ENCODE assay signal across 8 cellular contexts in the genomic region with DNA sequence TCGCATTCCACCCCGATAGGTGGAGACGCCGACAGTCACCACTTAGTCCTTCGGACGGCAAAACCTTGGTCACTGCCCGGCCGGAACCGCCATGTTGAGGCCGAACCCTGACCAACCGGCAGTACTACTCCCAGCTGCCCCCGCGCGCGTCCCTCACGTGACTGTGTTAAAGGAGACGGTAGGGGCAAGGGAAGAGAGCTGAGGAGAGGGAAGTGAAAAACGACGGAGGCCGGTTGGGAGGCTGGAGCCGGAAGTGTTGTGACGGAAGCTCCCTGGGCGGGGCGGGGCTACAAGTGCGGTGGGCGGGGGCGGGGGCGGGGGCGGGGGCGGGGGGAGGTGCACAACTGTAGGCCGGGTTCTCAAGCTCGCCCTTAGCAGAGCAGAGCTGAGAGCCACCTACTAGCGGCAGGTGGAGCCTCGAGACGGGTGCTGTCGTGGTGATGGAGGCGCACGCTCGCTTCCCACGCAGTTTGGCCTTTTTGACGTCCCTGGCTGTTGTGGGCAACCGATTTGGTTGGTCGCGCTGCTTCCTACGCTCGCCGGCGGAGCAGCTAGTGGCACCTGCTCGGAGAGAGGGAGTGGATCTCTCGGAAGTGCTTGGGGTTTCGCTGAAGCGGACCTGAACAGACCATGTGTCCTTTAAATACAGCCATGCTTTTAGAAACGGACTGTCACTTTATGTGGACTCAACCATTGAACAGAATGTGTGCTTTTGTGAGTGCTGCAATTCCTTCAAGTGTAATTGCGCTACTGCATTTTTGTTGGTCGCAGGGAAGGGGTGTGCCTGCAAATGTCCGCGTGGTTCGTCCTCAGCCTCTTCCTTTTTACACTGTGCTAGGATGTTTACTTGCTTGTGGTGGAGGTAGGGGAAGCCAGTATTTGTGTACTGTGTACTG. TPM values are rescaled to one million over a fixed set of nuclear protein-coding genes. Genes with fewer than 3 reads are reported as not detected.
DNase-seq lines count a peak whose midpoint lies in the region; ATAC-seq lines count a peak whose summit lies in the region.

TSS of gene TRAPPC8 (minus strand) at position 130 of the 896 bp plus-strand sequence. CDS start 364 bp downstream, outside the sequence.

- H3K9me3 Mint-ChIP-seq in activated T-helper 1 cell treated with anti-CD3 and anti-CD28 coated beads, Interleukin-12 subunit alpha, Interleukin-12 subunit beta, Interleukin-2, Interleukin-4 antibody, amounts not matched to agents 30 ng/mL and 10 ng/mL and 1 ng/mL, durations not matched to agents 14 hours and 24 hours and 36 hours, result no peaks in the 10 kb centered on the region
- H3K9me3 Mint-ChIP-seq in naive thymus-derived CD4-positive, alpha-beta T cell, result no peaks in the 10 kb centered on the region
- no peaks in the 10 kb centered on the region for H3K9me3 Mint-ChIP-seq in stimulated activated naive B cell treated with anti-CD40 and anti-IgM and Interleukin-4, amounts not matched to agents 10 μg/mL and 1 μg/mL and 100 μg/mL, for 72 hours

- peaks cover 49% of the 10 kb centered on the region for H3K79me2 ChIP-seq in Karpas-422 (ENCODE audit: low read length)

- peak within 1 kb of the TSS; percentile 93 for H3K4me2 ChIP-seq in Karpas-422 (ENCODE audit: low read depth, low read length, poor library complexity, severe bottlenecking)

- H3K4me1 Mint-ChIP-seq in activated T-helper 1 cell treated with anti-CD3 and anti-CD28 coated beads, Interleukin-12 subunit alpha, Interleukin-12 subunit beta, Interleukin-2, Interleukin-4 antibody, amounts not matched to agents 30 ng/mL and 10 ng/mL and 1 ng/mL, durations not matched to agents 14 hours and 24 hours and 36 hours (ENCODE audit: low read depth), result peaks cover 40% of the 10 kb centered on the region
- H3K4me1 Mint-ChIP-seq in naive thymus-derived CD4-positive, alpha-beta T cell, result peaks cover 28 to 54% (median 44%) of the 10 kb centered on the region in 7 donors
- peaks cover 16 to 50% of the 10 kb centered on the region in 2 donors for H3K4me1 Mint-ChIP-seq in stimulated activated naive B cell treated with anti-CD40 and anti-IgM and Interleukin-4, amounts not matched to agents 10 μg/mL and 1 μg/mL and 100 μg/mL, for 72 hours

- no peaks in the 10 kb centered on the region for H3K27me3 ChIP-seq in Karpas-422 (ENCODE audit: low read length)
- no peaks in the 10 kb centered on the region for H3K27me3 ChIP-seq in naive thymus-derived CD4-positive, alpha-beta T cell (ENCODE audit: control insufficient read depth in 2 of 2, insufficient read depth in 2 of 2, low read length in 2 of 2)

- H3K9me3 ChIP-seq in Karpas-422 (ENCODE audit: low read length), result no peaks in the 10 kb centered on the region
- no peaks in the 10 kb centered on the region for H3K9me3 ChIP-seq in naive thymus-derived CD4-positive, alpha-beta T cell (ENCODE audit: control insufficient read depth in 2 of 3, low read length in 3 of 3)

- H3K36me3 Mint-ChIP-seq in activated T-helper 1 cell treated with anti-CD3 and anti-CD28 coated beads, Interleukin-12 subunit alpha, Interleukin-12 subunit beta, Interleukin-2, Interleukin-4 antibody, amounts not matched to agents 30 ng/mL and 10 ng/mL and 1 ng/mL, durations not matched to agents 14 hours and 24 hours and 36 hours (ENCODE audit: low read depth), result peaks cover 1% of the 10 kb centered on the region
- H3K36me3 Mint-ChIP-seq in naive thymus-derived CD4-positive, alpha-beta T cell, result peaks cover 0 to 5% (median 2%) of the 10 kb centered on the region in 5 donors
- peaks cover 7 to 16% of the 10 kb centered on the region in 2 donors for H3K36me3 Mint-ChIP-seq in stimulated activated naive B cell treated with anti-CD40 and anti-IgM and Interleukin-4, amounts not matched to agents 10 μg/mL and 1 μg/mL and 100 μg/mL, for 72 hours

- CTCF ChIA-PET in naive thymus-derived CD4-positive, alpha-beta T cell (lab: Charles Lee), result interaction anchor here (0.5 to 2.5 kb wide), 7 partner anchors 12 to 105 kb away, joined by 3 to 13 read pairs (median 6); partner anchors contain the start of gene RNF125

- POLR2A ChIA-PET in naive thymus-derived CD4-positive, alpha-beta T cell (lab: Charles Lee), result interaction anchor here (0.7 to 4.9 kb wide), 14 partner anchors 8 to 528 kb away, joined by 3 to 99 read pairs (median 4); partner anchors contain the start of genes B4GALT6, GAREM1, RNF125 and RNF138

- peak within 1 kb of the TSS; percentile 97 for H2AFZ ChIP-seq in Karpas-422 (ENCODE audit: low read length)

- intact Hi-C loops in activated T-helper 1 cell treated with anti-CD3 and anti-CD28 coated beads, Interleukin-12 subunit alpha, Interleukin-12 subunit beta, Interleukin-2, Interleukin-4 antibody, amounts not matched to agents 30 ng/mL and 10 ng/mL and 1 ng/mL, durations not matched to agents 14 hours and 24 hours and 36 hours (cut with micrococcal nuclease), result loop anchor here (1.0 to 5.0 kb wide), 5 partner anchors 14 to 529 kb away; partner anchors contain the start of genes GAREM1 and RNF125
- intact Hi-C loops in naive thymus-derived CD4-positive, alpha-beta T cell (cut with micrococcal nuclease), result loop anchor here (1.0 to 5.0 kb wide), 9 partner anchors 14 to 528 kb away; partner anchors contain the start of genes GAREM1 (in 2 of the 2) and RNF125 (in 2 of the 2)

- H3K27ac Mint-ChIP-seq in activated T-helper 1 cell treated with anti-CD3 and anti-CD28 coated beads, Interleukin-12 subunit alpha, Interleukin-12 subunit beta, Interleukin-2, Interleukin-4 antibody, amounts not matched to agents 30 ng/mL and 10 ng/mL and 1 ng/mL, durations not matched to agents 14 hours and 24 hours and 36 hours, result peak within 1 kb of the TSS; percentile 95
- H3K27ac Mint-ChIP-seq in naive thymus-derived CD4-positive, alpha-beta T cell, result peak within 1 kb of the TSS; percentile 95 to 100 (median 99)
- peak within 1 kb of the TSS; percentile 100 for H3K27ac Mint-ChIP-seq in stimulated activated naive B cell treated with anti-CD40 and anti-IgM and Interleukin-4, amounts not matched to agents 10 μg/mL and 1 μg/mL and 100 μg/mL, for 72 hours

- peak within 1 kb of the TSS; percentile 97 for H3K4me3 Mint-ChIP-seq in activated T-helper 1 cell treated with anti-CD3 and anti-CD28 coated beads, Interleukin-12 subunit alpha, Interleukin-12 subunit beta, Interleukin-2, Interleukin-4 antibody, amounts not matched to agents 30 ng/mL and 10 ng/mL and 1 ng/mL, durations not matched to agents 14 hours and 24 hours and 36 hours
- peak within 1 kb of the TSS; percentile 95 to 100 (median 98) for H3K4me3 Mint-ChIP-seq in naive thymus-derived CD4-positive, alpha-beta T cell
- H3K4me3 Mint-ChIP-seq in stimulated activated naive B cell treated with anti-CD40 and anti-IgM and Interleukin-4, amounts not matched to agents 10 μg/mL and 1 μg/mL and 100 μg/mL, for 72 hours, result peak within 1 kb of the TSS; percentile 94 to 100

- H3K9me2 ChIP-seq in Karpas-422 (replicated peaks; ENCODE audit: insufficient read depth, low read length), result no peaks in the 10 kb centered on the region

- H3K36me3 ChIP-seq in Karpas-422 (ENCODE audit: insufficient read depth, low read length), result no peaks in the 10 kb centered on the region
- peaks cover 0 to 8% (median 0%) of the 10 kb centered on the region in 3 experiments for H3K36me3 ChIP-seq in naive thymus-derived CD4-positive, alpha-beta T cell (ENCODE audit: control insufficient read depth in 2 of 3, insufficient read depth in 3 of 3, low read length in 3 of 3)

- H4K20me1 ChIP-seq in Karpas-422 (ENCODE audit: insufficient read depth, low read depth, low read length), result no peaks in the 10 kb centered on the region

- H3K27ac ChIP-seq in Karpas-422 (ENCODE audit: low read length), result peak within 1 kb of the TSS; percentile 68
- peak within 1 kb of the TSS; percentile 97 for H3K27ac ChIP-seq in naive thymus-derived CD4-positive, alpha-beta T cell (ENCODE audit: low read depth, low read length)

- H3K4me3 ChIP-seq in Karpas-422 (ENCODE audit: low read length), result peak within 1 kb of the TSS; percentile 98
- peak within 1 kb of the TSS; percentile 98 for H3K4me3 ChIP-seq in naive thymus-derived CD4-positive, alpha-beta T cell (ENCODE audit: low read length)

- no peaks in the 10 kb centered on the region for H3K27me3 Mint-ChIP-seq in activated T-helper 1 cell treated with anti-CD3 and anti-CD28 coated beads, Interleukin-12 subunit alpha, Interleukin-12 subunit beta, Interleukin-2, Interleukin-4 antibody, amounts not matched to agents 30 ng/mL and 10 ng/mL and 1 ng/mL, durations not matched to agents 14 hours and 24 hours and 36 hours (ENCODE audit: insufficient read depth)
- no peaks in the 10 kb centered on the region for H3K27me3 Mint-ChIP-seq in naive thymus-derived CD4-positive, alpha-beta T cell
- H3K27me3 Mint-ChIP-seq in stimulated activated naive B cell treated with anti-CD40 and anti-IgM and Interleukin-4, amounts not matched to agents 10 μg/mL and 1 μg/mL and 100 μg/mL, for 72 hours, result no peaks in the 10 kb centered on the region

- ATAC-seq in GM21825 (IDR thresholded peaks at IDR 0.05; ENCODE audit: unreplicated experiment), result peak; percentile 85
- peak; percentile 91 for ATAC-seq in naive thymus-derived CD4-positive, alpha-beta T cell
- ATAC-seq in stimulated activated naive B cell treated with anti-CD40 and anti-IgM and Interleukin-4, amounts not matched to agents 10 μg/mL and 1 μg/mL and 100 μg/mL, for 72 hours (replicated peaks), result peak; percentile 83 to 84

- peak; percentile 97 for DNase-seq in Daoy (ENCODE audit: low read depth)
- DNase-seq in Karpas-422, result peak; percentile 99
- DNase-seq in RKO (ENCODE audit: low spot score), result peak; percentile 99
- peak; percentile 86 for DNase-seq in activated T-helper 1 cell treated with anti-CD3 and anti-CD28 coated beads, Interleukin-12 subunit alpha, Interleukin-12 subunit beta, Interleukin-2, Interleukin-4 antibody, amounts not matched to agents 30 ng/mL and 10 ng/mL and 1 ng/mL, durations not matched to agents 14 hours and 24 hours and 36 hours (ENCODE audit: low spot score)
- DNase-seq in fibroblast of gingiva (ENCODE audit: low read depth), result peak; percentile 98
- peak; percentile 81 to 94 (median 91) for DNase-seq in naive thymus-derived CD4-positive, alpha-beta T cell
- peak; percentile 93 for DNase-seq in stimulated activated naive B cell treated with anti-CD40 and anti-IgM and Interleukin-4, amounts not matched to agents 10 μg/mL and 1 μg/mL and 100 μg/mL, for 72 hours

- peak within 1 kb of the TSS; percentile 90 for H3K9ac ChIP-seq in Karpas-422 (ENCODE audit: low read length)

- H3K4me1 ChIP-seq in Karpas-422 (ENCODE audit: low read length), result peaks cover 29% of the 10 kb centered on the region
- H3K4me1 ChIP-seq in naive thymus-derived CD4-positive, alpha-beta T cell (ENCODE audit: control insufficient read depth in 2 of 2, insufficient read depth in 2 of 2, low read length in 2 of 2), result peaks cover 17 to 26% of the 10 kb centered on the region in 2 donors

RNA-seq across cellular contexts. Expression of gene TRAPPC8, which starts in this region (rescaled TPM):
- total RNA-seq in Daoy (2014; rRNA removed; shearing (Covaris generic)), result 19.3 and 23.2 TPM in 2 replicates
- 26.2 and 93.1 TPM in 2 replicates for total RNA-seq in Karpas-422 (2014; rRNA removed; shearing (Covaris generic); ENCODE audit: low replicate concordance)
- total RNA-seq in activated T-helper 1 cell treated with anti-CD3 and anti-CD28 coated beads, Interleukin-12 subunit alpha, Interleukin-12 subunit beta, Interleukin-2, Interleukin-4 antibody, amounts not matched to agents 30 ng/mL and 10 ng/mL and 1 ng/mL, durations not matched to agents 14 hours and 24 hours and 36 hours, result 36.7 and 41.6 TPM in 2 replicates
- total RNA-seq in naive thymus-derived CD4-positive, alpha-beta T cell, result 10 to 100 TPM; 31.0 to 62.7 (median 44.3) TPM
- polyA plus RNA-seq in naive thymus-derived CD4-positive, alpha-beta T cell, result 10 to 100 TPM; 16.4 to 29.9 TPM

Comparison
In these comparisons a context has a peak if more than half of its experiments do, and no peak if none do; other contexts are left out.
1. Peak in every context shown above with its lines: DNase-seq, ATAC-seq, H3K4me3 ChIP-seq and H3K27ac ChIP-seq.